1 cellular context compared by ENCODE assay signal in the genomic region with DNA sequence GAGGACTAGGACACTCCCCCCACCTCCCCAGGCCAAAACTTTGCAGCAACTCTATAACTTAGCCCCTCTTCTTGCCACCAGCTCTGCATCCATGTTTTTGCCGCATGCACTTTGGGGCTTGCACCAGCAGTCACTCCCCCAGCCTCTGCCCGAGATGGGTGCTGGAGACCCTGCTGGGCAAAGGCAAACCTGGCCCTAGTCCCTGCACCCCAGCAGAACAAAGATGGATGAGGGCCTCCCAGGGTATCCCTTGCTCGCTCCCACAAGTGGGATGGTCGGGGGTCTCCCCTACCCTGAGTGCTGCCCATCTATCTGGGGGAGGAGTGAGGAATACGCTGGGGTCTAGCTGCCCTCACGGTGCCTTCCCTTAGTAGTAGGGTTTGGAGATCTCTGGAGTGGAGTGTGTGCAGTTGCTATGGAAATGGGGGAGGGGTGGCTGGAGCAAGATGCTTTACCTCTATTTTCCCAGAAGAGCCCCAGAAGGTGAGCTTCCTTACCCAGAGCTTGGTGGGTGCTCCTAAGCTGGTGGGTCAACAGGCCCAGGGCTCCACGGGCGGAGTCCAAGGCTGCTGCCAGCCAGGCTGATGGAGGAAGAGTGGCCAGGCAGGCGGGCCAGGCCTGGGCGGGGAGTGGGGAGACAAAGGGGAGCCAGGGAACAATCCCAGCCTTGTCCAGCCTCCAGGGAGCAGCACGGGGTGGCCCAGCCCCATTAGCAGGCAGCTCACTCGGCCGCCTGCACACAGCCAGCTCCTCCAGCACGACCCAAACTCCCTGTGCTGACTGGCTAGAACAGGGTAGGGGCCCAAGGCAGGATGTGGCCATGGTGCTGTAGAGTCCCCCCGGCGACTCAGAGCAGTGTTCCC.
TF ChIP-seq lines count a peak whose summit lies in the region.

A gene with protein sequence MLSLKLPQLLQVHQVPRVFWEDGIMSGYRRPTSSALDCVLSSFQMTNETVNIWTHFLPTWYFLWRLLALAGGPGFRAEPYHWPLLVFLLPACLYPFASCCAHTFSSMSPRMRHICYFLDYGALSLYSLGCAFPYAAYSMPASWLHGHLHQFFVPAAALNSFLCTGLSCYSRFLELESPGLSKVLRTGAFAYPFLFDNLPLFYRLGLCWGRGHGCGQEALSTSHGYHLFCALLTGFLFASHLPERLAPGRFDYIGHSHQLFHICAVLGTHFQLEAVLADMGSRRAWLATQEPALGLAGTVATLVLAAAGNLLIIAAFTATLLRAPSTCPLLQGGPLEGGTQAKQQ (minus strand): TSS at position 597 of the 863 bp plus-strand sequence. CDS start 1,325 bp downstream, outside the sequence.

TF ChIP-seq in SK-N-SH, 30 proteins besides CTCF, POLR2A, EP300 and RAD21 (continued from another document):
- no peak for TF ChIP-seq USF1 (IDR thresholded peaks at IDR 0.05; ENCODE audit: borderline replicate concordance, low read depth)
